In the genomic region with DNA sequence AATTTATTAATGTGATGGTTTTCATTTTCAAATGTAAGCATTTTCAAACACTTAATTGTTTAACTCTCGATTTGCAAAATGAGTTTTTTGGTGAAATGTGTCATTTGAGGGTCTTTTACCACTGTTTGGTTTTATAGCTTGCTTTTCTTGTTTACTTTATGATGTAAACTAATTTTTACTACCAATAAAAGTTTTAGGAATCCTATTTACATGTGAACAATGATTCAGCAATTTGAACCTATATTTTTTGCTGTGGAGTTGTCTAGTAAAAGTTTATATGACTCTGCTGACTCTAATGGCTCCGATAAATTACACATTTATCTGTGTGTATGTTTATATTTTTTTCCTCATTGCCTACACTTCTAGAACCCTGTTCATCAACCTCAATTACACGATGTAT, we compare ENCODE assay signal across 22 cellular contexts.
A peak's percentile ranks its signal among the peaks of the same experiment; 100 is the strongest.
DNase-seq lines count a peak whose midpoint lies in the region; ATAC-seq and TF ChIP-seq lines count a peak whose summit lies in the region.
"Had no signal": no experiment of that assay in that cellular context is flagged by ENCODE, and none has a peak within 500 bp of the region (broad histone marks: within the 10 kb centered on the region; RNA-seq: fewer than 3 reads in every experiment).

No MANE protein-coding gene starts in this region.

- H3K9ac ChIP-seq in stomach smooth muscle (ENCODE audit: low read length in 2 of 2) = no peak overlapping the region
- H3K9ac ChIP-seq: BLaER1 treated with 17β-estradiol and CSF1 and Interleukin-3, amounts not matched to agents 10 nM and 100 nM had no signal

- H3K9me2 ChIP-seq in hepatocyte (replicated peaks; ENCODE audit: insufficient read depth) = no peaks in the 10 kb centered on the region

- H3K27me3 ChIP-seq in hepatocyte (no peaks in the 10 kb centered on the region), stomach smooth muscle (ENCODE audit: control insufficient read depth in 1 of 2, insufficient read depth in 2 of 2, low read length in 2 of 2) (no peaks in the 10 kb centered on the region)
- H3K27me3 ChIP-seq: BLaER1 treated with 17β-estradiol and CSF1 and Interleukin-3, amounts not matched to agents 10 nM and 100 nM; SJCRH30 had no signal

- no peak for DNase-seq in hepatocyte (ENCODE audit: low spot score)
- no peak for DNase-seq in epidermal melanocyte (ENCODE audit: insufficient read length, low spot score)
- DNase-seq in NCI-H748 (lab: John Stamatoyannopoulos, UW; ENCODE audit: unreplicated experiment) = no peak
- DNase-seq: Caco-2; CD4-positive, alpha-beta memory T cell; GDM1; GOT3; NCI-H1092; NCI-H1436 treated with DMSO at 0.1 percent for 48 hours; NCI-H2029; NCI-H510A treated with DMSO at 0.1 percent for 48 hours; NCI-H774; NK-92 treated with Interleukin-12 subunit alpha and Interleukin-12 subunit beta, amount 100 ng/mL, for 24 hours; SJCRH30 had no signal

- ATAC-seq in GM19351 (IDR thresholded peaks at IDR 0.05; ENCODE audit: unreplicated experiment) (no peak), HG03159 (IDR thresholded peaks at IDR 0.05; ENCODE audit: unreplicated experiment) (no peak)
- ATAC-seq: K562, Panc1 had no signal

- no peak overlapping the region for H3K4me3 ChIP-seq in HEK293 (ENCODE audit: low read depth, low read length)
- H3K4me3 ChIP-seq in hepatocyte = no peak overlapping the region
- H3K4me3 ChIP-seq in stomach smooth muscle (ENCODE audit: low read length in 2 of 2) = no peak overlapping the region
- H3K4me3 ChIP-seq: BLaER1 treated with 17β-estradiol and CSF1 and Interleukin-3, amounts not matched to agents 10 nM and 100 nM; K562; SJCRH30 had no signal

- peak overlapping the region; percentile 19 for H3K4me2 ChIP-seq in hepatocyte
- H3K4me2 ChIP-seq: BLaER1 treated with 17β-estradiol and CSF1 and Interleukin-3, amounts not matched to agents 10 nM and 100 nM had no signal

- H3K9me3 ChIP-seq in HEK293 (ENCODE audit: control insufficient read depth, insufficient read depth, low read depth, low read length) (no peaks in the 10 kb centered on the region), hepatocyte (ENCODE audit: low read depth) (no peaks in the 10 kb centered on the region), stomach smooth muscle (ENCODE audit: control insufficient read depth in 2 of 2, low read length in 2 of 2) (no peaks in the 10 kb centered on the region)

- no peak overlapping the region for H2AFZ ChIP-seq in hepatocyte

- H3K36me3 ChIP-seq in HEK293 (ENCODE audit: control insufficient read depth in 2 of 2, insufficient read depth in 1 of 2, low read length in 2 of 2) (no peaks in the 10 kb centered on the region), hepatocyte (replicated peaks; ENCODE audit: insufficient read depth, low read depth) (no peaks in the 10 kb centered on the region), stomach smooth muscle (ENCODE audit: control insufficient read depth in 2 of 2, insufficient read depth in 2 of 2, low read length in 2 of 2) (no peaks in the 10 kb centered on the region)
- H3K36me3 ChIP-seq: BLaER1 treated with 17β-estradiol and CSF1 and Interleukin-3, amounts not matched to agents 10 nM and 100 nM; SJCRH30 had no signal

- H4K20me1 ChIP-seq in hepatocyte (ENCODE audit: insufficient read depth, poor library complexity, severe bottlenecking) = no peaks in the 10 kb centered on the region

- CTCF ChIA-PET in HEK293 (lab: Yijun Ruan, JAX) = no interaction called here

- no peak overlapping the region for H3K27ac ChIP-seq in HEK293 (ENCODE audit: extremely low read depth, low read depth, low read length)
- peak overlapping the region; percentile 32 for H3K27ac ChIP-seq in VCaP
- no peak overlapping the region for H3K27ac ChIP-seq in hepatocyte
- peak overlapping the region; percentile 7 for H3K27ac ChIP-seq in stomach smooth muscle (ENCODE audit: low read length)
- H3K27ac ChIP-seq: BLaER1 treated with 17β-estradiol and CSF1 and Interleukin-3, amounts not matched to agents 10 nM and 100 nM; SJCRH30 had no signal

- POLR2A ChIA-PET in HEK293 (lab: Yijun Ruan, JAX) = no interaction called here

- H3K4me1 ChIP-seq in HEK293 (ENCODE audit: control insufficient read depth, insufficient read depth, low read length) (peaks cover 20% of the 10 kb centered on the region), hepatocyte (ENCODE audit: insufficient read depth) (no peaks in the 10 kb centered on the region), stomach smooth muscle (ENCODE audit: control insufficient read depth, insufficient read depth, low read length) (peaks cover 4% of the 10 kb centered on the region)
- H3K4me1 ChIP-seq: Caco-2, SJCRH30 had no signal

- TF ChIP-seq CTCF in HEK293 (tag by site-specific recombination; IDR thresholded peaks at IDR 0.05) (no peak), VCaP (conservative IDR thresholded peaks at IDR 0.05) (no peak), hepatocyte (IDR thresholded peaks at IDR 0.05; ENCODE audit: poor library complexity) (no peak)

- H3K79me2 ChIP-seq in hepatocyte = peaks cover 38% of the 10 kb centered on the region

- WGBS in hepatocyte (ENCODE audit: low lambda C conversion rate, missing lambda C conversion rate) = 57% methylated on average over 3 of the region's 3 CpGs

TF ChIP-seq in HEK293, 187 proteins besides CTCF, POLR2A, EP300 and RAD21 (continues in another document):
- TF ChIP-seq ZNF514 (tag by site-specific recombination; IDR thresholded peaks at IDR 0.05) = no peak
- no peak for TF ChIP-seq ZNF473 (tag by site-specific recombination; IDR thresholded peaks at IDR 0.05)
- TF ChIP-seq ZNF561 (tag by site-specific recombination; IDR thresholded peaks at IDR 0.05; ENCODE audit: borderline replicate concordance) = no peak
- peak; percentile 76; the same call in 1 of the 2 replicates for TF ChIP-seq ZNF221 (tag by site-specific recombination; IDR thresholded peaks at IDR 0.05; ENCODE audit: borderline replicate concordance)
- TF ChIP-seq GLI4 (tag by site-specific recombination; IDR thresholded peaks at IDR 0.05) = no peak
- no peak for TF ChIP-seq KLF8 (tag by site-specific recombination; IDR thresholded peaks at IDR 0.05)
- TF ChIP-seq ZFP37 (tag by site-specific recombination; IDR thresholded peaks at IDR 0.05) = peak; percentile 23; the same call in 1 of the 2 replicates
- no peak; the same call in 1 of the 2 replicates for TF ChIP-seq ZNF558 (tag by site-specific recombination; IDR thresholded peaks at IDR 0.05)
- no peak for TF ChIP-seq ZSCAN16 (tag by site-specific recombination; IDR thresholded peaks at IDR 0.05)
- TF ChIP-seq, protein P1, sequence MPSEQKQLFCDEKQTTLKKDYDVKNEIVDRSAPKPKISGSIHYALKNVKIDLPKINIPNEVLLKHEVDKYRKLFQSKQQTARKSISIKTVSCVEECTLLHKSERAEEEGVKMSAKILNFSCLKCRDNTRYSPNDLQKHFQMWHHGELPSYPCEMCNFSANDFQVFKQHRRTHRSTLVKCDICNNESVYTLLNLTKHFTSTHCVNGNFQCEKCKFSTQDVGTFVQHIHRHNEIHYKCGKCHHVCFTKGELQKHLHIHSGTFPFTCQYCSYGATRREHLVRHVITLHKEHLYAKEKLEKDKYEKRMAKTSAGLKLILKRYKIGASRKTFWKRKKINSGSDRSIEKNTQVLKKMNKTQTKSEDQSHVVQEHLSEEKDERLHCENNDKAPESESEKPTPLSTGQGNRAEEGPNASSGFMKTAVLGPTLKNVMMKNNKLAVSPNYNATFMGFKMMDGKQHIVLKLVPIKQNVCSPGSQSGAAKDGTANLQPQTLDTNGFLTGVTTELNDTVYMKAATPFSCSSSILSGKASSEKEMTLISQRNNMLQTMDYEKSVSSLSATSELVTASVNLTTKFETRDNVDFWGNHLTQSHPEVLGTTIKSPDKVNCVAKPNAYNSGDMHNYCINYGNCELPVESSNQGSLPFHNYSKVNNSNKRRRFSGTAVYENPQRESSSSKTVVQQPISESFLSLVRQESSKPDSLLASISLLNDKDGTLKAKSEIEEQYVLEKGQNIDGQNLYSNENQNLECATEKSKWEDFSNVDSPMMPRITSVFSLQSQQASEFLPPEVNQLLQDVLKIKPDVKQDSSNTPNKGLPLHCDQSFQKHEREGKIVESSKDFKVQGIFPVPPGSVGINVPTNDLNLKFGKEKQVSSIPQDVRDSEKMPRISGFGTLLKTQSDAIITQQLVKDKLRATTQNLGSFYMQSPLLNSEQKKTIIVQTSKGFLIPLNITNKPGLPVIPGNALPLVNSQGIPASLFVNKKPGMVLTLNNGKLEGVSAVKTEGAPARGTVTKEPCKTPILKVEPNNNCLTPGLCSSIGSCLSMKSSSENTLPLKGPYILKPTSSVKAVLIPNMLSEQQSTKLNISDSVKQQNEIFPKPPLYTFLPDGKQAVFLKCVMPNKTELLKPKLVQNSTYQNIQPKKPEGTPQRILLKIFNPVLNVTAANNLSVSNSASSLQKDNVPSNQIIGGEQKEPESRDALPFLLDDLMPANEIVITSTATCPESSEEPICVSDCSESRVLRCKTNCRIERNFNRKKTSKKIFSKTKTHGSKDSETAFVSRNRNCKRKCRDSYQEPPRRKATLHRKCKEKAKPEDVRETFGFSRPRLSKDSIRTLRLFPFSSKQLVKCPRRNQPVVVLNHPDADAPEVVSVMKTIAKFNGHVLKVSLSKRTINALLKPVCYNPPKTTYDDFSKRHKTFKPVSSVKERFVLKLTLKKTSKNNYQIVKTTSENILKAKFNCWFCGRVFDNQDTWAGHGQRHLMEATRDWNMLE (tag by site-specific recombination; conservative IDR thresholded peaks at IDR 0.05; ENCODE audit: low read depth) = 0 out of 2 replicates have a peak, but pooled peaks have one; percentile 33
- TF ChIP-seq ZNF133 (tag by site-specific recombination; IDR thresholded peaks at IDR 0.05) = no peak
- TF ChIP-seq ZBTB1 (tag by site-specific recombination; IDR thresholded peaks at IDR 0.05) = no peak
- TF ChIP-seq ZXDB (tag by site-specific recombination; IDR thresholded peaks at IDR 0.05) = peak; percentile 62; the same call in 1 of the 2 replicates
- no peak for TF ChIP-seq ZNF624 (tag by site-specific recombination; IDR thresholded peaks at IDR 0.05)
- no peak for TF ChIP-seq ZNF792 (tag by site-specific recombination; IDR thresholded peaks at IDR 0.05)
- TF ChIP-seq ZNF426 (tag by site-specific recombination; IDR thresholded peaks at IDR 0.05) = 0 out of 2 replicates have a peak, but pooled peaks have one; percentile 5
- TF ChIP-seq, protein P2, sequence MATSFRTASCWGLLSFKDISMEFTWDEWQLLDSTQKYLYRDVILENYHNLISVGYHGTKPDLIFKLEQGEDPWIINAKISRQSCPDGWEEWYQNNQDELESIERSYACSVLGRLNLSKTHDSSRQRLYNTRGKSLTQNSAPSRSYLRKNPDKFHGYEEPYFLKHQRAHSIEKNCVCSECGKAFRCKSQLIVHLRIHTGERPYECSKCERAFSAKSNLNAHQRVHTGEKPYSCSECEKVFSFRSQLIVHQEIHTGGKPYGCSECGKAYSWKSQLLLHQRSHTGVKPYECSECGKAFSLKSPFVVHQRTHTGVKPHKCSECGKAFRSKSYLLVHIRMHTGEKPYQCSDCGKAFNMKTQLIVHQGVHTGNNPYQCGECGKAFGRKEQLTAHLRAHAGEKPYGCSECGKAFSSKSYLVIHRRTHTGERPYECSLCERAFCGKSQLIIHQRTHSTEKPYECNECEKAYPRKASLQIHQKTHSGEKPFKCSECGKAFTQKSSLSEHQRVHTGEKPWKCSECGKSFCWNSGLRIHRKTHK (tag by site-specific recombination; IDR thresholded peaks at IDR 0.05) = 0 out of 2 replicates have a peak, but pooled peaks have one; percentile 16

Comparison
In these comparisons a context has a peak if more than half of its experiments do, and no peak if none do; other contexts are left out.
1. H3K27ac ChIP-seq: peak in VCaP (single experiment) and stomach smooth muscle (single experiment); none in HEK293 (single experiment) and hepatocyte (single experiment).